Comparison of ENCODE assay signal across 8 cellular contexts in the genomic region with DNA sequence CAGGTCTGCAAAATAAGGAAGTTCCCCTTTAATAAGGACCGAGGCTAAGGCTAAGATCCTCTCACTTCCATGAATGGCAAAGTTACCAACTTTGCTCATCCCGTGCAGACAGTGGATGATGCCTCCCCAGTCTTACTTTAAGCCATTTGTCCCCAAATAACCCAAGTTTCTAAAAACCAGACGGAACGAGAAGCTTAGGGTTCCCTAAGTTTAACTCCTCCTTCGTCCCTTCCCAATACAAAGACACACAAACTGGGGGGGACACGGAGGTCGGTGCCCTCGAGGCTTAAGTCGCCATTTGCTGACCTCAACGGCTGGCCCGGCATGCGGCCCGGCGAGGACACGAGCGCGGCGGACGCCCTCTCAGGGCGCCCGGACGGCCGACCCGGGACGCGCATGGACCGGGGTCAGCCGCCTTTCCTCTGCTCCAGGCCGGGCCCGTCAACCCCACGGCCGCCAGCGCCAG. TPM values are rescaled to one million over a fixed set of nuclear protein-coding genes. Genes with fewer than 3 reads are reported as not detected.
DNase-seq lines count a peak whose midpoint lies in the region; ATAC-seq and TF ChIP-seq lines count a peak whose summit lies in the region.

No MANE protein-coding gene starts in this region.

- peak overlapping the region; percentile 60 for H3K27ac Mint-ChIP-seq in activated naive CD8-positive, alpha-beta T cell treated with anti-CD3 and anti-CD28 coated beads for 36 hours

- H3K4me3 Mint-ChIP-seq in activated naive CD8-positive, alpha-beta T cell treated with anti-CD3 and anti-CD28 coated beads for 36 hours, result peak overlapping the region; percentile 84

- 0% methylated on average over 33 of the region's 33 CpGs for WGBS in heart right ventricle, 2 donors

- DNase-seq in NOMO-1 treated with DMSO at 0.1 percent for 48 hours (lab: John Stamatoyannopoulos, UW; ENCODE audit: unreplicated experiment) (peak; percentile 60), heart right ventricle (peak; percentile 17 to 48), pons (ENCODE audit: low spot score) (peak; percentile 70), NCI-H1694 (lab: John Stamatoyannopoulos, UW) (no peak)
- DNase-seq in activated naive CD8-positive, alpha-beta T cell treated with anti-CD3 and anti-CD28 coated beads for 36 hours, result no peak

- H3K9me3 ChIP-seq in BLaER1 treated with 17β-estradiol and CSF1 and Interleukin-3, amounts not matched to agents 10 nM and 100 nM (replicated peaks in 1 of 11), result peaks cover 0 to 11% (median 0%) of the 10 kb centered on the region in 11 experiments; a peak in 5 of 22 replicates
- no peaks in the 10 kb centered on the region for H3K9me3 ChIP-seq in heart right ventricle

- ATAC-seq in GM18870 (IDR thresholded peaks at IDR 0.05; ENCODE audit: unreplicated experiment) (peak; percentile 23), HG03095 (IDR thresholded peaks at IDR 0.05; ENCODE audit: unreplicated experiment) (peak; percentile 6), heart right ventricle (peak in 3 of 8 donors; percentile 3 to 6 (median 4))

- peak overlapping the region; percentile 73 to 93 (median 82) for H3K4me2 ChIP-seq in BLaER1 treated with 17β-estradiol and CSF1 and Interleukin-3, amounts not matched to agents 10 nM and 100 nM

- H3K27ac ChIP-seq in BLaER1 treated with 17β-estradiol and CSF1 and Interleukin-3, amounts not matched to agents 10 nM and 100 nM, result peak overlapping the region; percentile 93 to 100 (median 97)
- peak overlapping the region; percentile 92 to 98 (median 95) for H3K27ac ChIP-seq in heart right ventricle

- peaks cover 47% of the 10 kb centered on the region for H3K4me1 Mint-ChIP-seq in activated naive CD8-positive, alpha-beta T cell treated with anti-CD3 and anti-CD28 coated beads for 36 hours

- H3K36me3 Mint-ChIP-seq in activated naive CD8-positive, alpha-beta T cell treated with anti-CD3 and anti-CD28 coated beads for 36 hours, result peaks cover 10% of the 10 kb centered on the region

- peaks cover 3% of the 10 kb centered on the region for H3K9me3 Mint-ChIP-seq in activated naive CD8-positive, alpha-beta T cell treated with anti-CD3 and anti-CD28 coated beads for 36 hours

- peaks cover 10 to 47% (median 39%) of the 10 kb centered on the region in 11 experiments; a peak in 18 of 22 replicates for H4K20me1 ChIP-seq in BLaER1 treated with 17β-estradiol and CSF1 and Interleukin-3, amounts not matched to agents 10 nM and 100 nM

- H3K9ac ChIP-seq in BLaER1 treated with 17β-estradiol and CSF1 and Interleukin-3, amounts not matched to agents 10 nM and 100 nM, result peak overlapping the region; percentile 91 to 100 (median 99)

- no peaks in the 10 kb centered on the region for H3K27me3 Mint-ChIP-seq in activated naive CD8-positive, alpha-beta T cell treated with anti-CD3 and anti-CD28 coated beads for 36 hours

- intact Hi-C loops in heart right ventricle (cut with DNase I), result loop anchor here in 6 of 10 donors (2.0 to 10.0 kb wide), 5 partner anchors 77 to 1391 kb away; partner anchors contain the start of genes EPM2A (in 6 of the 6), SHPRH (in 2 of the 6) and STXBP5 (in 1 of the 6)

- H3K36me3 ChIP-seq in BLaER1 treated with 17β-estradiol and CSF1 and Interleukin-3, amounts not matched to agents 10 nM and 100 nM, result peaks cover 0 to 10% (median 3%) of the 10 kb centered on the region in 11 experiments; a peak in 3 of 22 replicates
- no peaks in the 10 kb centered on the region for H3K36me3 ChIP-seq in heart right ventricle

- H3K4me3 ChIP-seq in BLaER1 treated with 17β-estradiol and CSF1 and Interleukin-3, amounts not matched to agents 10 nM and 100 nM, result peak overlapping the region; percentile 72 to 99 (median 90)
- peak overlapping the region; percentile 63 to 87 (median 79) for H3K4me3 ChIP-seq in heart right ventricle

- no peaks in the 10 kb centered on the region for H3K27me3 ChIP-seq in BLaER1 treated with 17β-estradiol and CSF1 and Interleukin-3, amounts not matched to agents 10 nM and 100 nM
- H3K27me3 ChIP-seq in heart right ventricle, result no peaks in the 10 kb centered on the region

- TF ChIP-seq CTCF in heart right ventricle (IDR thresholded peaks at IDR 0.05), result no peak

- peaks cover 7 to 49% (median 36%) of the 10 kb centered on the region in 10 experiments; a peak in 18 of 20 replicates for H3K4me1 ChIP-seq in BLaER1 treated with 17β-estradiol and CSF1 and Interleukin-3, amounts not matched to agents 10 nM and 100 nM
- H3K4me1 ChIP-seq in heart right ventricle, result peaks cover 3 to 79% (median 60%) of the 10 kb centered on the region in 9 donors

RNA-seq across cellular contexts. Expression of gene FBXO30, which starts 0.5 kb away (rescaled TPM):
- total RNA-seq in activated naive CD8-positive, alpha-beta T cell treated with anti-CD3 and anti-CD28 coated beads for 36 hours, result 1 to 10 TPM; 3.7 to 4.1 TPM
- total RNA-seq in heart right ventricle, result 10 to 100 TPM; 10.6 to 18.4 (median 14.2) TPM
- polyA plus RNA-seq in heart right ventricle, result 1 to 10 TPM; 3.6 to 8.2 TPM

Comparison
In these comparisons a context has a peak if more than half of its experiments do, and no peak if none do; other contexts are left out.
1. DNase-seq: peak in NOMO-1 treated with DMSO at 0.1 percent for 48 hours (single experiment), heart right ventricle (2 of 2) and pons (single experiment); none in activated naive CD8-positive, alpha-beta T cell treated with anti-CD3 and anti-CD28 coated beads for 36 hours (single experiment) and NCI-H1694 (single experiment).